ENCODE assay signal across 9 cellular contexts in genomic region chr6:139271056-139271455, GRCh38. TPM values are rescaled to one million over a fixed set of nuclear protein-coding genes. Genes with fewer than 3 reads are reported as not detected.
DNase-seq lines count a peak whose midpoint lies in the region; ATAC-seq, FAIRE-seq and TF ChIP-seq lines count a peak whose summit lies in the region.
"Had no signal": no experiment of that assay in that cellular context is flagged by ENCODE, and none has a peak within 500 bp of the region (broad histone marks: within the 10 kb centered on the region; RNA-seq: fewer than 3 reads in every experiment).

No MANE protein-coding gene starts in this region.

- no peak for FAIRE-seq in GM12878 (lab: Jason Lieb, UNC)

- 0 out of 4 replicates have a peak, but pooled peaks of 1 of the 2 experiments have one; percentile 31 for TF ChIP-seq EP300 in GM12878 (IDR thresholded peaks at IDR 0.05; ENCODE audit: borderline replicate concordance in 1 of 2, control insufficient read depth in 1 of 2, low read depth in 2 of 2, low read length in 2 of 2)

- 1% methylated on average over 6 of the region's 6 CpGs for WGBS in GM12878 (ENCODE audit: insufficient coverage, insufficient replicate concordance, low lambda C conversion rate, missing lambda C conversion rate)

- POLR2A ChIA-PET in GM12878 (lab: Charles Lee), result interaction anchor here (0.5 to 2.0 kb wide), 7 partner anchors 13 to 105 kb away, joined by 3 to 10 read pairs (median 4); partner anchors contain the start of gene TXLNB
- POLR2A ChIA-PET in activated CD4-positive, alpha-beta T cell treated with anti-CD3 and anti-CD28 coated beads for 36 hours (lab: Charles Lee), result no interaction called here

- ATAC-seq in GM19397 (IDR thresholded peaks at IDR 0.05; ENCODE audit: unreplicated experiment), result peak; percentile 88
- ATAC-seq in HG03175 (IDR thresholded peaks at IDR 0.05; ENCODE audit: unreplicated experiment), result peak; percentile 75
- ATAC-seq in GM12878, result peak; percentile 92
- no peak for ATAC-seq in activated CD4-positive, alpha-beta T cell treated with anti-CD3 and anti-CD28 coated beads for 36 hours

- no peak overlapping the region for H3K27ac Mint-ChIP-seq in activated CD4-positive, alpha-beta T cell treated with anti-CD3 and anti-CD28 coated beads for 36 hours

- 0 out of 2 replicates have a peak overlapping the region, but pooled peaks have one; percentile 18 for H3K4me3 ChIP-seq in GM12878

- RAD21 ChIA-PET in GM12878 (lab: Charles Lee; ENCODE audit: unreplicated experiment), result interaction anchor here (1.0 to 3.2 kb wide), 11 partner anchors 9 to 104 kb away, joined by 3 to 39 read pairs (median 8); partner anchors contain the start of genes CITED2 and TXLNB

- no peaks in the 10 kb centered on the region for H3K27me3 ChIP-seq in GM12878 (replicated peaks in 1 of 2; ENCODE audit: control insufficient read depth in 2 of 2, insufficient read depth in 2 of 2, low read length in 1 of 2)

- no peaks in the 10 kb centered on the region for H3K9me3 Mint-ChIP-seq in activated CD4-positive, alpha-beta T cell treated with anti-CD3 and anti-CD28 coated beads for 36 hours (ENCODE audit: low read depth)

- no peaks in the 10 kb centered on the region for H4K20me1 ChIP-seq in GM12878 (ENCODE audit: control insufficient read depth, insufficient read depth)

- peaks cover 3% of the 10 kb centered on the region for H3K4me1 Mint-ChIP-seq in activated CD4-positive, alpha-beta T cell treated with anti-CD3 and anti-CD28 coated beads for 36 hours

- no peak overlapping the region for H3K4me3 Mint-ChIP-seq in activated CD4-positive, alpha-beta T cell treated with anti-CD3 and anti-CD28 coated beads for 36 hours

- CTCF ChIA-PET in GM12878 (lab: Yijun Ruan, JAX), result interaction anchor here (1.1 to 3.7 kb wide), 9 partner anchors 9 to 66 kb away, joined by 3 to 21 read pairs (median 4); partner anchors contain the start of gene TXLNB
- CTCF ChIA-PET in activated CD4-positive, alpha-beta T cell treated with anti-CD3 and anti-CD28 coated beads for 36 hours (lab: Charles Lee), result interaction anchor here (1.2 kb wide), 1 partner anchor 14 kb away, joined by 5 read pairs; no protein-coding TSS in a partner anchor

- SMC1A ChIA-PET in GM12878 (lab: Charles Lee; ENCODE audit: uncharacterized antibody, unreplicated experiment), result interaction anchor here (0.9 to 4.2 kb wide), 14 partner anchors 8 to 93 kb away, joined by 3 to 52 read pairs (median 6); partner anchors contain the start of gene TXLNB

- DNase-seq in A172 (ENCODE audit: low spot score), result peak; percentile 65
- no peak for DNase-seq in GM12878 (ENCODE audit: low read depth, low spot score)
- DNase-seq in stimulated activated CD4-positive, alpha-beta T cell treated with anti-CD3 and anti-CD28 coated beads, Interleukin-15, amount 100 ng/mL, for 24 hours, result no peak
- DNase-seq in activated CD4-positive, alpha-beta T cell treated with anti-CD3 and anti-CD28 coated beads for 1 hour, result no peak
- DNase-seq in activated CD4-positive, alpha-beta T cell treated with anti-CD3 and anti-CD28 coated beads for 36 hours, result no peak
- no peak for DNase-seq in HuH-7 (ENCODE audit: low spot score)
- DNase-seq: NCI-H1092 treated with DMSO at 0.1 percent for 48 hours had no signal

- intact Hi-C loops in GM12878 (cut with micrococcal nuclease; ENCODE audit: unreplicated experiment), result no loop called here
- intact Hi-C loops in activated CD4-positive, alpha-beta T cell treated with anti-CD3 and anti-CD28 coated beads for 36 hours (cut with DNase I, micrococcal nuclease), result no loop called here

- H3K4me1 ChIP-seq in GM12878 (ENCODE audit: control insufficient read depth, insufficient read depth, low read length), result peaks cover 6% of the 10 kb centered on the region

- H3K79me2 ChIP-seq in GM12878 (ENCODE audit: control insufficient read depth, insufficient read depth, low read length), result no peaks in the 10 kb centered on the region

- peak overlapping the region; percentile 32 for H3K4me2 ChIP-seq in GM12878 (ENCODE audit: control insufficient read depth, insufficient read depth)

- H3K9ac ChIP-seq in GM12878 (ENCODE audit: control insufficient read depth, insufficient read depth, low read length), result no peak overlapping the region

- no peak for TF ChIP-seq RAD21 in GM12878 (IDR thresholded peaks at IDR 0.05; ENCODE audit: insufficient read depth, low read depth, low read length)

- TF ChIP-seq CTCF in GM12878 (IDR thresholded peaks at IDR 0.05 in 2 of 3, conservative IDR thresholded peaks at IDR 0.05 in 1 of 3; ENCODE audit: control insufficient read depth in 2 of 3, extremely low read depth in 1 of 3, insufficient read depth in 1 of 3, low read depth in 3 of 3, low read length in 3 of 3), result no peak

- peak overlapping the region; percentile 14; the same call in 1 of the 2 replicates for H3K27ac ChIP-seq in GM12878 (ENCODE audit: control insufficient read depth, insufficient read depth)

- peaks cover 3% of the 10 kb centered on the region for H3K36me3 Mint-ChIP-seq in activated CD4-positive, alpha-beta T cell treated with anti-CD3 and anti-CD28 coated beads for 36 hours (ENCODE audit: low read depth)

- H3K27me3 Mint-ChIP-seq in activated CD4-positive, alpha-beta T cell treated with anti-CD3 and anti-CD28 coated beads for 36 hours, result no peaks in the 10 kb centered on the region

- H2AFZ ChIP-seq in GM12878 (ENCODE audit: control insufficient read depth, low read depth, low read length), result peak overlapping the region; percentile 22

- no TSS peak for BruUV-seq in GM12878 (replicated peaks; lab: Mats Ljungman, UMichigan)

- TF ChIP-seq POLR2A in GM12878 (IDR thresholded peaks at IDR 0.05; ENCODE audit: low read depth, low read length), result no peak

- in situ Hi-C loops in GM12878 (cut with MboI), result no loop called here

- no peaks in the 10 kb centered on the region for H3K36me3 ChIP-seq in GM12878 (ENCODE audit: control insufficient read depth in 2 of 2, insufficient read depth in 2 of 2, low read length in 1 of 2)

- no peaks in the 10 kb centered on the region for H3K9me3 ChIP-seq in GM12878 (replicated peaks; ENCODE audit: control insufficient read depth, insufficient read depth, low read length)

TF ChIP-seq in GM12878, 131 proteins besides CTCF, POLR2A, EP300 and RAD21 (continues in another document):
- TF ChIP-seq ZNF217 (IDR thresholded peaks at IDR 0.05) (no peak), FOXM1 (IDR thresholded peaks at IDR 0.05; ENCODE audit: low read depth, low read length) (no peak), POLR2AphosphoS2 (IDR thresholded peaks at IDR 0.05; ENCODE audit: low read depth, low read length) (no peak), MYC (IDR thresholded peaks at IDR 0.05; ENCODE audit: insufficient read depth, insufficient read length, insufficient replicate concordance, low read length, severe bottlenecking) (no peak), MEF2A (IDR thresholded peaks at IDR 0.05; ENCODE audit: insufficient read depth, low read depth, low read length) (peak; percentile 59; the same call in 1 of the 2 replicates), FOS (IDR thresholded peaks at IDR 0.05; ENCODE audit: borderline replicate concordance, extremely low read depth, insufficient read length) (no peak), RB1 (IDR thresholded peaks at IDR 0.05; ENCODE audit: borderline replicate concordance) (no peak), KDM1A (IDR thresholded peaks at IDR 0.05; ENCODE audit: borderline replicate concordance) (no peak), IRF4 (IDR thresholded peaks at IDR 0.05; ENCODE audit: low read depth, low read length) (no peak), NRF1 (conservative IDR thresholded peaks at IDR 0.05; ENCODE audit: low read depth, low read length) (no peak), HDAC2 (IDR thresholded peaks at IDR 0.05) (no peak), PBX3 (IDR thresholded peaks at IDR 0.05; ENCODE audit: insufficient replicate concordance, low read depth, low read length) (no peak)

RNA-seq across cellular contexts. Expression of gene TXLNB, which starts 20.7 kb away (rescaled TPM):
- total RNA-seq in A172 (2014; rRNA removed; shearing (Covaris generic)), result 0.17 and 0.22 TPM in 2 replicates
- total RNA-seq in GM12878 (2013; cell fraction: nucleolus; rRNA removed), result 9.3 and 10.2 TPM in 2 replicates
- total RNA-seq in GM12878 (2014; rRNA removed) (0.23 and 0.27 TPM in 2 replicates), GM12878 (2014; rRNA removed; fragmentation: Illumina TruSeq; extraction: Trizol) (0.36 and 0.69 TPM in 2 replicates), GM12878 (2021) (0.21 TPM in 2 replicates)
- polyA plus RNA-seq in GM12878 (2011; ENCODE audit: low read depth), result 0.29 TPM
- polyA plus RNA-seq in GM12878 (2011; rRNA removed) (1.3 and 2.1 TPM in 2 replicates), GM12878 (2014; fragmentation: Illumina TruSeq; extraction: Trizol) (0.05 and 0.22 TPM in 2 replicates), GM12878 (2014; fragmentation: Nextera tagmentation; extraction: Ambion mirVana) (under 1 TPM; 0.07 to 0.10 TPM), GM12878 (2014; rRNA removed) (0.05 and 0.68 TPM in 2 replicates), GM12878 (2016; fragmentation: Nextera tagmentation; extraction: Ambion mirVana) (under 1 TPM in 1 of 2 experiments, not detected in 1; 0.21 TPM)
- 0.57 and 0.89 TPM in 2 replicates for polyA plus RNA-seq in GM12878 (2011; cell fraction: cytosol; rRNA removed)
- polyA plus RNA-seq in GM12878 (2011; cell fraction: nucleus; rRNA removed), result 1.5 and 2.4 TPM in 2 replicates
- polyA plus RNA-seq in GM12878 (2012), result 0.38 and 1.1 TPM in 2 replicates
- 1.9 and 2.2 TPM in 2 replicates for polyA minus RNA-seq in GM12878 (2011; rRNA and poly(A)+ RNA removed)
- 1.3 TPM in 1 of 2 replicates, not detected in the other for polyA minus RNA-seq in GM12878 (2011; cell fraction: cytosol; rRNA and poly(A)+ RNA removed)
- polyA minus RNA-seq in GM12878 (2011; cell fraction: nucleus; rRNA and poly(A)+ RNA removed), result 1.3 and 1.6 TPM in 2 replicates
- under 1 TPM; 0.26 to 0.27 TPM for total RNA-seq in activated CD4-positive, alpha-beta T cell treated with anti-CD3 and anti-CD28 coated beads for 36 hours
